ENCODE assay signal across 31 cellular contexts in genomic region chr13:100340865-100341264, GRCh38.
DNase-seq lines count a peak whose midpoint lies in the region; ATAC-seq and TF ChIP-seq lines count a peak whose summit lies in the region.
"Had no signal": no experiment of that assay in that cellular context is flagged by ENCODE, and none has a peak within 500 bp of the region (broad histone marks: within the 10 kb centered on the region; RNA-seq: fewer than 3 reads in every experiment).

No MANE protein-coding gene starts in this region.

- CTCF ChIA-PET in activated CD8-positive, alpha-beta T cell treated with anti-CD3 and anti-CD28 coated beads, Interleukin-2, amount 10 ng/mL, durations not matched to agents 7 days and 5 days (lab: Charles Lee), result no interaction called here
- CTCF ChIA-PET in activated CD8-positive, alpha-beta T cell treated with anti-CD3 and anti-CD28 coated beads for 36 hours (lab: Charles Lee), result no interaction called here
- CTCF ChIA-PET in activated naive CD4-positive, alpha-beta T cell treated with anti-CD3 and anti-CD28 coated beads for 36 hours (lab: Charles Lee), result no interaction called here

- no peak for TF ChIP-seq CTCF in activated CD8-positive, alpha-beta T cell treated with anti-CD3 and anti-CD28 coated beads for 36 hours (IDR thresholded peaks at IDR 0.05)
- TF ChIP-seq CTCF in DND-41 (IDR thresholded peaks at IDR 0.05; ENCODE audit: borderline replicate concordance, extremely low read depth, low read length, poor library complexity, severe bottlenecking) (no peak), natural killer cell (IDR thresholded peaks at IDR 0.05) (no peak)

- H4K20me1 ChIP-seq in DND-41 (ENCODE audit: insufficient read depth, low read length), result no peaks in the 10 kb centered on the region

- peaks cover 11% of the 10 kb centered on the region for H3K36me3 Mint-ChIP-seq in activated CD8-positive, alpha-beta T cell treated with anti-CD3 and anti-CD28 coated beads, Interleukin-2, amount 10 ng/mL, durations not matched to agents 7 days and 5 days (ENCODE audit: low read depth)
- peaks cover 6% of the 10 kb centered on the region for H3K36me3 Mint-ChIP-seq in activated CD8-positive, alpha-beta T cell treated with anti-CD3 and anti-CD28 coated beads for 36 hours (ENCODE audit: low read depth)
- H3K36me3 Mint-ChIP-seq in T-helper 17 cell (ENCODE audit: low read depth) (peaks cover 6% of the 10 kb centered on the region), natural killer cell (peaks cover 1% of the 10 kb centered on the region)
- H3K36me3 Mint-ChIP-seq in activated naive CD4-positive, alpha-beta T cell treated with anti-CD3 and anti-CD28 coated beads for 36 hours (ENCODE audit: low read depth), result peaks cover 15% of the 10 kb centered on the region

- no peak overlapping the region; the same call in 1 of the 2 replicates for H3K27ac ChIP-seq in DND-41 (ENCODE audit: low read length)
- H3K27ac ChIP-seq: 22Rv1, HL-60, RWPE1 had no signal

- intact Hi-C loops in activated CD8-positive, alpha-beta T cell treated with anti-CD3 and anti-CD28 coated beads for 36 hours (cut with micrococcal nuclease), result no loop called here
- intact Hi-C loops in natural killer cell (cut with micrococcal nuclease), result no loop called here
- intact Hi-C loops in activated naive CD4-positive, alpha-beta T cell treated with anti-CD3 and anti-CD28 coated beads for 36 hours (cut with micrococcal nuclease), result no loop called here

- no peaks in the 10 kb centered on the region for H3K27me3 Mint-ChIP-seq in activated CD8-positive, alpha-beta T cell treated with anti-CD3 and anti-CD28 coated beads, Interleukin-2, amount 10 ng/mL, durations not matched to agents 7 days and 5 days (ENCODE audit: low read depth)
- no peaks in the 10 kb centered on the region for H3K27me3 Mint-ChIP-seq in activated CD8-positive, alpha-beta T cell treated with anti-CD3 and anti-CD28 coated beads for 36 hours
- H3K27me3 Mint-ChIP-seq in T-helper 17 cell, result no peaks in the 10 kb centered on the region
- H3K27me3 Mint-ChIP-seq in natural killer cell (ENCODE audit: low read depth in 2 of 2), result no peaks in the 10 kb centered on the region
- no peaks in the 10 kb centered on the region for H3K27me3 Mint-ChIP-seq in activated naive CD4-positive, alpha-beta T cell treated with anti-CD3 and anti-CD28 coated beads for 36 hours (ENCODE audit: low read depth)
- H3K27me3 Mint-ChIP-seq: B cell; CD4-positive, CD25-positive, alpha-beta regulatory T cell; IgD-negative memory B cell had no signal

- H3K4me1 ChIP-seq in DND-41 (ENCODE audit: insufficient read depth, low read length), result peaks cover 23% of the 10 kb centered on the region
- H3K4me1 ChIP-seq: HAP-1 had no signal

- no peaks in the 10 kb centered on the region for H3K9me3 ChIP-seq in DND-41 (ENCODE audit: insufficient read depth, low read length, severe bottlenecking)
- no peaks in the 10 kb centered on the region for H3K9me3 ChIP-seq in T-helper 17 cell (ENCODE audit: control insufficient read depth, low read length, poor library complexity, severe bottlenecking)
- H3K9me3 ChIP-seq: HAP-1 had no signal

- H3K27ac Mint-ChIP-seq in activated CD8-positive, alpha-beta T cell treated with anti-CD3 and anti-CD28 coated beads, Interleukin-2, amount 10 ng/mL, durations not matched to agents 7 days and 5 days, result peak overlapping the region; percentile 9
- H3K27ac Mint-ChIP-seq in activated CD8-positive, alpha-beta T cell treated with anti-CD3 and anti-CD28 coated beads for 36 hours, result no peak overlapping the region
- H3K27ac Mint-ChIP-seq in T-helper 17 cell, result peak overlapping the region; percentile 45
- peak overlapping the region; percentile 61 to 72 for H3K27ac Mint-ChIP-seq in natural killer cell
- no peak overlapping the region for H3K27ac Mint-ChIP-seq in activated naive CD4-positive, alpha-beta T cell treated with anti-CD3 and anti-CD28 coated beads for 36 hours
- H3K27ac Mint-ChIP-seq: B cell; CD4-positive, CD25-positive, alpha-beta regulatory T cell; HFFc6; IgD-negative memory B cell had no signal

- H3K9me3 Mint-ChIP-seq in activated CD8-positive, alpha-beta T cell treated with anti-CD3 and anti-CD28 coated beads, Interleukin-2, amount 10 ng/mL, durations not matched to agents 7 days and 5 days (ENCODE audit: insufficient read depth), result no peaks in the 10 kb centered on the region
- H3K9me3 Mint-ChIP-seq in activated CD8-positive, alpha-beta T cell treated with anti-CD3 and anti-CD28 coated beads for 36 hours, result no peaks in the 10 kb centered on the region
- no peaks in the 10 kb centered on the region for H3K9me3 Mint-ChIP-seq in natural killer cell
- no peaks in the 10 kb centered on the region for H3K9me3 Mint-ChIP-seq in activated naive CD4-positive, alpha-beta T cell treated with anti-CD3 and anti-CD28 coated beads for 36 hours
- H3K9me3 Mint-ChIP-seq: CD4-positive, CD25-positive, alpha-beta regulatory T cell; HFFc6 had no signal

- H3K27me3 ChIP-seq in DND-41 (ENCODE audit: insufficient read depth, low read length, poor library complexity), result no peaks in the 10 kb centered on the region

- H3K79me2 ChIP-seq in DND-41 (ENCODE audit: insufficient read depth, low read length), result no peaks in the 10 kb centered on the region

- no peak overlapping the region for H3K4me3 ChIP-seq in DND-41 (ENCODE audit: low read depth in 1 of 2, low read length in 2 of 2)
- H3K4me3 ChIP-seq: GM12878, HAP-1 had no signal

- POLR2A ChIA-PET in activated CD8-positive, alpha-beta T cell treated with anti-CD3 and anti-CD28 coated beads, Interleukin-2, amount 10 ng/mL, durations not matched to agents 7 days and 5 days (lab: Charles Lee), result no interaction called here
- POLR2A ChIA-PET in activated CD8-positive, alpha-beta T cell treated with anti-CD3 and anti-CD28 coated beads for 36 hours (lab: Charles Lee), result no interaction called here

- H3K9ac ChIP-seq in DND-41 (ENCODE audit: low read depth, low read length), result no peak overlapping the region

- peaks cover 14% of the 10 kb centered on the region for H3K4me1 Mint-ChIP-seq in activated CD8-positive, alpha-beta T cell treated with anti-CD3 and anti-CD28 coated beads, Interleukin-2, amount 10 ng/mL, durations not matched to agents 7 days and 5 days (ENCODE audit: low read depth)
- peaks cover 14% of the 10 kb centered on the region for H3K4me1 Mint-ChIP-seq in activated CD8-positive, alpha-beta T cell treated with anti-CD3 and anti-CD28 coated beads for 36 hours (ENCODE audit: low read depth)
- peaks cover 14% of the 10 kb centered on the region for H3K4me1 Mint-ChIP-seq in T-helper 17 cell
- H3K4me1 Mint-ChIP-seq in natural killer cell, result peaks cover 18 to 20% of the 10 kb centered on the region in 2 donors
- H3K4me1 Mint-ChIP-seq in activated naive CD4-positive, alpha-beta T cell treated with anti-CD3 and anti-CD28 coated beads for 36 hours (ENCODE audit: low read depth), result peaks cover 17% of the 10 kb centered on the region
- H3K4me1 Mint-ChIP-seq: B cell, IgD-negative memory B cell had no signal

- H3K36me3 ChIP-seq in DND-41 (ENCODE audit: insufficient read depth, low read length), result no peaks in the 10 kb centered on the region
- H3K36me3 ChIP-seq: HAP-1 had no signal

- DNase-seq in activated CD8-positive, alpha-beta T cell treated with anti-CD3 and anti-CD28 coated beads, Interleukin-2, amount 10 ng/mL, durations not matched to agents 7 days and 5 days, result no peak
- no peak for DNase-seq in activated CD8-positive, alpha-beta T cell treated with anti-CD3 and anti-CD28 coated beads for 36 hours
- DNase-seq in DND-41 (no peak), T-helper 17 cell (no peak), natural killer cell (no peak), cortex of kidney (lab: John Stamatoyannopoulos, UW) (no peak), C1 segment of cervical spinal cord (lab: John Stamatoyannopoulos, UW) (no peak)
- no peak for DNase-seq in activated naive CD4-positive, alpha-beta T cell treated with anti-CD3 and anti-CD28 coated beads for 36 hours
- DNase-seq: COR-L47, EL, GDM1, GOT3, HFFc6, NCI-H1092 treated with DMSO at 0.1 percent for 48 hours, NCI-H1436, NCI-H187, NCI-H2081 treated with DMSO at 0.1 percent for 48 hours, NCI-H2171, NCI-H226, NCI-H510A, NCI-H69, SHP77 had no signal

- no peak for ATAC-seq in activated CD8-positive, alpha-beta T cell treated with anti-CD3 and anti-CD28 coated beads, Interleukin-2, amount 10 ng/mL, durations not matched to agents 7 days and 5 days
- ATAC-seq in activated CD8-positive, alpha-beta T cell treated with anti-CD3 and anti-CD28 coated beads for 36 hours, result no peak
- ATAC-seq in DND-41 (ENCODE audit: insufficient read depth, low read depth) (peak; percentile 69), T-helper 17 cell (no peak), natural killer cell (peak in 1 of 3 donors; percentile 52)
- ATAC-seq: GM12878, Panc1 had no signal

- H3K4me3 Mint-ChIP-seq in activated CD8-positive, alpha-beta T cell treated with anti-CD3 and anti-CD28 coated beads, Interleukin-2, amount 10 ng/mL, durations not matched to agents 7 days and 5 days, result no peak overlapping the region
- no peak overlapping the region for H3K4me3 Mint-ChIP-seq in activated CD8-positive, alpha-beta T cell treated with anti-CD3 and anti-CD28 coated beads for 36 hours
- H3K4me3 Mint-ChIP-seq in T-helper 17 cell (peak overlapping the region; percentile 61), natural killer cell (peak overlapping the region; percentile 74)
- H3K4me3 Mint-ChIP-seq in activated naive CD4-positive, alpha-beta T cell treated with anti-CD3 and anti-CD28 coated beads for 36 hours, result no peak overlapping the region
- H3K4me3 Mint-ChIP-seq: B cell; CD4-positive, CD25-positive, alpha-beta regulatory T cell; HFFc6; IgD-negative memory B cell had no signal

- no peak overlapping the region for H2AFZ ChIP-seq in DND-41 (ENCODE audit: low read depth, low read length)

- peak overlapping the region; percentile 46; the same call in 1 of the 2 replicates for H3K4me2 ChIP-seq in DND-41 (ENCODE audit: insufficient read depth, low read length)

Comparison
In these comparisons a context has a peak if more than half of its experiments do, and no peak if none do; other contexts are left out.
1. H3K27ac Mint-ChIP-seq: peak in activated CD8-positive, alpha-beta T cell treated with anti-CD3 and anti-CD28 coated beads, Interleukin-2, amount 10 ng/mL, durations not matched to agents 7 days and 5 days (single experiment), T-helper 17 cell (single experiment) and natural killer cell (2 of 2); none in activated CD8-positive, alpha-beta T cell treated with anti-CD3 and anti-CD28 coated beads for 36 hours (single experiment) and activated naive CD4-positive, alpha-beta T cell treated with anti-CD3 and anti-CD28 coated beads for 36 hours (single experiment).
2. H3K4me3 Mint-ChIP-seq: peak in T-helper 17 cell (single experiment) and natural killer cell (single experiment); none in activated CD8-positive, alpha-beta T cell treated with anti-CD3 and anti-CD28 coated beads, Interleukin-2, amount 10 ng/mL, durations not matched to agents 7 days and 5 days (single experiment), activated CD8-positive, alpha-beta T cell treated with anti-CD3 and anti-CD28 coated beads for 36 hours (single experiment) and activated naive CD4-positive, alpha-beta T cell treated with anti-CD3 and anti-CD28 coated beads for 36 hours (single experiment).